ENCODE assay signal across 27 cellular contexts in genomic region chr7:45601816-45602540, GRCh38. TPM values are rescaled to one million over a fixed set of nuclear protein-coding genes. Genes with fewer than 3 reads are reported as not detected.
A peak's percentile ranks its signal among the peaks of the same experiment; 100 is the strongest.
DNase-seq lines count a peak whose midpoint lies in the region; ATAC-seq and TF ChIP-seq lines count a peak whose summit lies in the region.
"Had no signal": no experiment of that assay in that cellular context is flagged by ENCODE, and none has a peak within 500 bp of the region (broad histone marks: within the 10 kb centered on the region; RNA-seq: fewer than 3 reads in every experiment).

No MANE protein-coding gene starts in this region.

- POLR2A ChIA-PET in HEK293 (lab: Yijun Ruan, JAX): no interaction called here

- H3K18ac ChIP-seq in mesenchymal stem cell (ENCODE audit: low read depth in 1 of 2, low read length in 2 of 2): no peak overlapping the region

- WGBS in lung, 2 donors: 87 to 91% methylated on average over 6 of the region's 6 CpGs
- WGBS in mesenchymal stem cell: 81% methylated on average over 6 of the region's 6 CpGs

- no peak overlapping the region for H2BK15ac ChIP-seq in mesenchymal stem cell (ENCODE audit: low read depth, poor library complexity, severe bottlenecking)

- CTCF ChIA-PET in HEK293 (lab: Yijun Ruan, JAX): interaction anchor here (1.3 kb wide), 1 partner anchor 62 kb away, joined by 4 read pairs; no protein-coding TSS in a partner anchor

- H3K4ac ChIP-seq in mesenchymal stem cell (ENCODE audit: low read depth in 1 of 2, low read length in 2 of 2): no peak overlapping the region

- no peak overlapping the region for H3K27ac Mint-ChIP-seq in activated T-cell treated with anti-CD3 and anti-CD28 coated beads, Interleukin-2, amount 50 U/mL, for 24 hours
- H3K27ac Mint-ChIP-seq in stimulated activated memory B cell treated with anti-CD40 and anti-IgM and Interleukin-4, amounts not matched to agents 10 μg/mL and 1 μg/mL and 100 μg/mL, for 72 hours: no peak overlapping the region
- H3K27ac Mint-ChIP-seq: activated CD4-positive, alpha-beta T cell treated with anti-CD3 and anti-CD28 coated beads, Interleukin-2, amount 10 ng/mL, durations not matched to agents 24 days and 14 days; activated naive CD4-positive, alpha-beta T cell treated with anti-CD3 and anti-CD28 coated beads, Interleukin-2, amount 50 U/mL, for 24 hours; brain; HFFc6; T-cell had no signal

- TF ChIP-seq CTCF in HEK293 (tag by site-specific recombination; IDR thresholded peaks at IDR 0.05): no peak
- TF ChIP-seq CTCF in lung (IDR thresholded peaks at IDR 0.05; ENCODE audit: control extremely low read depth, extremely low read depth): no peak

- no peak overlapping the region for H3K4me2 ChIP-seq in mesenchymal stem cell (ENCODE audit: low read length, poor library complexity, severe bottlenecking)

- ATAC-seq in lung (ENCODE audit: insufficient read depth, low FRiP score): no peak
- peak; percentile 12 for ATAC-seq in stimulated activated memory B cell treated with anti-CD40 and anti-IgM and Interleukin-4, amounts not matched to agents 10 μg/mL and 1 μg/mL and 100 μg/mL, for 72 hours
- ATAC-seq: pancreas had no signal

- DNase-seq in activated T-cell treated with anti-CD3 and anti-CD28 coated beads, Interleukin-2, amount 50 U/mL, for 24 hours: peak; percentile 9
- no peak for DNase-seq in activated T-cell treated with anti-CD3 and anti-CD28 coated beads for 4 hours
- DNase-seq in lung (ENCODE audit: low spot score): peak; percentile 25
- DNase-seq in NCI-H82 (lab: John Stamatoyannopoulos, UW): no peak
- DNase-seq in mesenchymal stem cell: no peak
- no peak for DNase-seq in Kasumi-1 (lab: John Stamatoyannopoulos, UW)
- DNase-seq: activated CD4-positive, alpha-beta T cell treated with anti-CD3 and anti-CD28 coated beads, Interleukin-2, amount 10 ng/mL, durations not matched to agents 24 days and 14 days; amniotic stem cell; DMS79 treated with DMSO at 0.1 percent for 48 hours; effector CD4-positive, alpha-beta T cell; GDM1; HFFc6; hippocampal formation; KG1; MG63; NCI-H1105 treated with DMSO at 0.1 percent for 48 hours; NCI-H2029; NCI-H524 treated with DMSO at 0.1 percent for 48 hours; OCI-M1; stimulated activated CD4-positive, alpha-beta T cell treated with anti-CD3 and anti-CD28 coated beads, Interleukin-4, amount 100 ng/mL, for 1 hour; T-cell had no signal

- no peak overlapping the region for H2BK5ac ChIP-seq in mesenchymal stem cell (ENCODE audit: low read depth, low read length, poor library complexity, severe bottlenecking)

- H3K4me3 ChIP-seq in HEK293 (ENCODE audit: low read depth, low read length) (no peak overlapping the region), lung (no peak overlapping the region), mesenchymal stem cell (ENCODE audit: insufficient read depth in 1 of 2, low read depth in 1 of 2, low read length in 2 of 2) (no peak overlapping the region)
- H3K4me3 ChIP-seq: MG63, pancreas, upper lobe of left lung had no signal

- no peak overlapping the region for H2BK12ac ChIP-seq in mesenchymal stem cell (ENCODE audit: low read length in 2 of 2)

- no peak overlapping the region for H4K8ac ChIP-seq in mesenchymal stem cell (ENCODE audit: low read length)

- no peak overlapping the region for H3K23ac ChIP-seq in mesenchymal stem cell (ENCODE audit: low read length in 2 of 2)

- H3K4me1 ChIP-seq in HEK293 (ENCODE audit: control insufficient read depth, insufficient read depth, low read length): no peaks in the 10 kb centered on the region
- no peaks in the 10 kb centered on the region for H3K4me1 ChIP-seq in lung (ENCODE audit: control insufficient read depth in 2 of 2, insufficient read depth in 2 of 2, low read length in 2 of 2)
- peaks cover 2% of the 10 kb centered on the region for H3K4me1 ChIP-seq in mesenchymal stem cell (ENCODE audit: control insufficient read depth, insufficient read depth, low read depth, low read length)
- H3K4me1 ChIP-seq: pancreas, upper lobe of left lung had no signal

- no peak overlapping the region for H2AFZ ChIP-seq in mesenchymal stem cell (ENCODE audit: low read depth, low read length)

- no peak overlapping the region for H3K9ac ChIP-seq in mesenchymal stem cell (ENCODE audit: low read length)

- H3K27ac ChIP-seq in HEK293 (ENCODE audit: extremely low read depth, low read depth, low read length) (no peak overlapping the region), lung (ENCODE audit: low read depth in 1 of 2, low read length in 1 of 2) (no peak overlapping the region), mesenchymal stem cell (ENCODE audit: low read length, poor library complexity, severe bottlenecking) (no peak overlapping the region)
- H3K27ac ChIP-seq: pancreas, upper lobe of left lung had no signal

- H3K4me1 Mint-ChIP-seq in activated T-cell treated with anti-CD3 and anti-CD28 coated beads, Interleukin-2, amount 50 U/mL, for 24 hours (ENCODE audit: low read depth): no peaks in the 10 kb centered on the region
- no peaks in the 10 kb centered on the region for H3K4me1 Mint-ChIP-seq in stimulated activated memory B cell treated with anti-CD40 and anti-IgM and Interleukin-4, amounts not matched to agents 10 μg/mL and 1 μg/mL and 100 μg/mL, for 72 hours
- H3K4me1 Mint-ChIP-seq: activated CD4-positive, alpha-beta T cell treated with anti-CD3 and anti-CD28 coated beads, Interleukin-2, amount 10 ng/mL, durations not matched to agents 24 days and 14 days; activated naive CD4-positive, alpha-beta T cell treated with anti-CD3 and anti-CD28 coated beads, Interleukin-2, amount 50 U/mL, for 24 hours; T-cell had no signal

- H3K9me3 ChIP-seq in HEK293 (ENCODE audit: control insufficient read depth, insufficient read depth, low read depth, low read length) (no peaks in the 10 kb centered on the region), lung (ENCODE audit: control insufficient read depth in 2 of 2, insufficient read depth in 1 of 2, low read length in 1 of 2) (peaks cover 0 to under 1% of the 10 kb centered on the region in 2 donors), mesenchymal stem cell (ENCODE audit: control insufficient read depth, low read length) (peaks cover 8% of the 10 kb centered on the region)
- H3K9me3 ChIP-seq: MG63, pancreas, upper lobe of left lung had no signal

- no peaks in the 10 kb centered on the region for H3K79me1 ChIP-seq in mesenchymal stem cell (replicated peaks; ENCODE audit: low read length, poor library complexity, severe bottlenecking)

- H3K9me3 Mint-ChIP-seq in activated T-cell treated with anti-CD3 and anti-CD28 coated beads, Interleukin-2, amount 50 U/mL, for 24 hours: no peaks in the 10 kb centered on the region
- H3K9me3 Mint-ChIP-seq in stimulated activated memory B cell treated with anti-CD40 and anti-IgM and Interleukin-4, amounts not matched to agents 10 μg/mL and 1 μg/mL and 100 μg/mL, for 72 hours: peaks cover 3% of the 10 kb centered on the region
- H3K9me3 Mint-ChIP-seq: activated naive CD4-positive, alpha-beta T cell treated with anti-CD3 and anti-CD28 coated beads, Interleukin-2, amount 50 U/mL, for 24 hours; HFFc6; T-cell had no signal

- H4K91ac ChIP-seq in mesenchymal stem cell (ENCODE audit: low read length): no peak overlapping the region

- H2AK5ac ChIP-seq in mesenchymal stem cell (ENCODE audit: low read length, severe bottlenecking): no peak overlapping the region

- H3K27me3 ChIP-seq in lung (ENCODE audit: control insufficient read depth, insufficient read depth): no peaks in the 10 kb centered on the region
- peaks cover 2 to 6% of the 10 kb centered on the region in 2 experiments for H3K27me3 ChIP-seq in mesenchymal stem cell (ENCODE audit: control insufficient read depth in 1 of 2, insufficient read depth in 1 of 2, low read length in 2 of 2)
- H3K27me3 ChIP-seq: MG63, pancreas, upper lobe of left lung had no signal

- H2BK120ac ChIP-seq in mesenchymal stem cell (ENCODE audit: low read depth, low read length): no peak overlapping the region

- no peaks in the 10 kb centered on the region for H3K36me3 Mint-ChIP-seq in activated T-cell treated with anti-CD3 and anti-CD28 coated beads, Interleukin-2, amount 50 U/mL, for 24 hours (ENCODE audit: low read depth)
- H3K36me3 Mint-ChIP-seq in stimulated activated memory B cell treated with anti-CD40 and anti-IgM and Interleukin-4, amounts not matched to agents 10 μg/mL and 1 μg/mL and 100 μg/mL, for 72 hours: no peaks in the 10 kb centered on the region
- H3K36me3 Mint-ChIP-seq: activated naive CD4-positive, alpha-beta T cell treated with anti-CD3 and anti-CD28 coated beads, Interleukin-2, amount 50 U/mL, for 24 hours; T-cell had no signal

- no peak overlapping the region for H3K4me3 Mint-ChIP-seq in activated T-cell treated with anti-CD3 and anti-CD28 coated beads, Interleukin-2, amount 50 U/mL, for 24 hours
- H3K4me3 Mint-ChIP-seq in stimulated activated memory B cell treated with anti-CD40 and anti-IgM and Interleukin-4, amounts not matched to agents 10 μg/mL and 1 μg/mL and 100 μg/mL, for 72 hours: no peak overlapping the region
- H3K4me3 Mint-ChIP-seq: activated CD4-positive, alpha-beta T cell treated with anti-CD3 and anti-CD28 coated beads, Interleukin-2, amount 10 ng/mL, durations not matched to agents 24 days and 14 days; activated naive CD4-positive, alpha-beta T cell treated with anti-CD3 and anti-CD28 coated beads, Interleukin-2, amount 50 U/mL, for 24 hours; brain; HFFc6; T-cell had no signal

- H3K14ac ChIP-seq in mesenchymal stem cell (ENCODE audit: low read length in 2 of 2): no peak overlapping the region

- peaks cover 3% of the 10 kb centered on the region for H3K27me3 Mint-ChIP-seq in activated T-cell treated with anti-CD3 and anti-CD28 coated beads, Interleukin-2, amount 50 U/mL, for 24 hours
- no peaks in the 10 kb centered on the region for H3K27me3 Mint-ChIP-seq in stimulated activated memory B cell treated with anti-CD40 and anti-IgM and Interleukin-4, amounts not matched to agents 10 μg/mL and 1 μg/mL and 100 μg/mL, for 72 hours

- H3K36me3 ChIP-seq in HEK293 (ENCODE audit: control insufficient read depth in 2 of 2, insufficient read depth in 1 of 2, low read length in 2 of 2): no peaks in the 10 kb centered on the region
- no peaks in the 10 kb centered on the region for H3K36me3 ChIP-seq in lung (ENCODE audit: control insufficient read depth in 2 of 2, insufficient read depth in 2 of 2, low read length in 2 of 2)
- no peaks in the 10 kb centered on the region for H3K36me3 ChIP-seq in mesenchymal stem cell (ENCODE audit: control insufficient read depth in 1 of 2, insufficient read depth in 2 of 2, low read depth in 1 of 2, low read length in 2 of 2)
- H3K36me3 ChIP-seq: MG63, pancreas, upper lobe of left lung had no signal

TF ChIP-seq in HEK293, 187 proteins besides CTCF, POLR2A, EP300 and RAD21 (continues in another document):
- TF ChIP-seq ZFP3 (tag by site-specific recombination; IDR thresholded peaks at IDR 0.05; ENCODE audit: low read depth): peak; percentile 59

RNA-seq across cellular contexts. Expression of gene ADCY1, which starts 27.8 kb away (rescaled TPM):
- 1 to 10 TPM in 1 of 2 donors, under 1 TPM in 1; 0.34 to 1.8 TPM for total RNA-seq in lung
- under 1 TPM; 0.14 to 0.22 TPM for polyA plus RNA-seq in lung
- polyA plus RNA-seq in mesenchymal stem cell (2013, experiment 1 of 2): 0.19 TPM
- 0.12 TPM for polyA plus RNA-seq in mesenchymal stem cell (2013, experiment 2 of 2)

Comparison
In these comparisons a context has a peak if more than half of its experiments do, and no peak if none do; other contexts are left out.
1. DNase-seq: peak in activated T-cell treated with anti-CD3 and anti-CD28 coated beads, Interleukin-2, amount 50 U/mL, for 24 hours (single experiment) and lung (single experiment); none in activated T-cell treated with anti-CD3 and anti-CD28 coated beads for 4 hours (single experiment), NCI-H82 (single experiment), mesenchymal stem cell (single experiment) and Kasumi-1 (0 of 2).